ENCODE assay signal across 24 cellular contexts in genomic region chr9:88398016-88398415, GRCh38. TPM values are rescaled to one million over a fixed set of nuclear protein-coding genes. Genes with fewer than 3 reads are reported as not detected.
DNase-seq lines count a peak whose midpoint lies in the region; ATAC-seq lines count a peak whose summit lies in the region.
"Had no signal": no experiment of that assay in that cellular context is flagged by ENCODE, and none has a peak within 500 bp of the region (broad histone marks: within the 10 kb centered on the region; RNA-seq: fewer than 3 reads in every experiment).

No MANE protein-coding gene starts in this region.

- no peak overlapping the region for H3K4me3 Mint-ChIP-seq in activated naive CD8-positive, alpha-beta T cell treated with anti-CD3 and anti-CD28 coated beads, Interleukin-2, amount 10 ng/mL, durations not matched to agents 7 days and 5 days
- no peak overlapping the region for H3K4me3 Mint-ChIP-seq in activated naive CD8-positive, alpha-beta T cell treated with anti-CD3 and anti-CD28 coated beads for 36 hours
- H3K4me3 Mint-ChIP-seq: CD4-positive, CD25-positive, alpha-beta regulatory T cell; IgD-negative memory B cell had no signal

- no peak overlapping the region for H3K4me2 ChIP-seq in mesenchymal stem cell (ENCODE audit: low read length, poor library complexity, severe bottlenecking)
- H3K4me2 ChIP-seq: BLaER1, KMS-11, PC-9 had no signal

- peaks cover 0 to 4% of the 10 kb centered on the region in 2 experiments for H3K36me3 ChIP-seq in mesenchymal stem cell (ENCODE audit: control insufficient read depth in 1 of 2, insufficient read depth in 2 of 2, low read depth in 1 of 2, low read length in 2 of 2)

- no peaks in the 10 kb centered on the region for H3K9me3 ChIP-seq in mesenchymal stem cell (ENCODE audit: control insufficient read depth, low read length)

- H3K4me1 ChIP-seq in mesenchymal stem cell (ENCODE audit: control insufficient read depth, insufficient read depth, low read depth, low read length): peaks cover 24% of the 10 kb centered on the region

- peak overlapping the region; percentile 6 to 34 for H2BK12ac ChIP-seq in mesenchymal stem cell (ENCODE audit: low read length in 2 of 2)

- no peaks in the 10 kb centered on the region for H3K79me1 ChIP-seq in mesenchymal stem cell (replicated peaks; ENCODE audit: low read length, poor library complexity, severe bottlenecking)

- no peak overlapping the region for H3K4me3 ChIP-seq in mesenchymal stem cell (ENCODE audit: insufficient read depth in 1 of 2, low read depth in 1 of 2, low read length in 2 of 2)
- H3K4me3 ChIP-seq: BLaER1, PC-9 had no signal

- no peak overlapping the region for H2BK120ac ChIP-seq in mesenchymal stem cell (ENCODE audit: low read depth, low read length)

- no peak overlapping the region for H3K9ac ChIP-seq in mesenchymal stem cell (ENCODE audit: low read length)
- H3K9ac ChIP-seq: BLaER1, KMS-11 had no signal

- no peaks in the 10 kb centered on the region for H3K27me3 Mint-ChIP-seq in activated naive CD8-positive, alpha-beta T cell treated with anti-CD3 and anti-CD28 coated beads, Interleukin-2, amount 10 ng/mL, durations not matched to agents 7 days and 5 days
- H3K27me3 Mint-ChIP-seq in activated naive CD8-positive, alpha-beta T cell treated with anti-CD3 and anti-CD28 coated beads for 36 hours: no peaks in the 10 kb centered on the region
- H3K27me3 Mint-ChIP-seq: CD4-positive, CD25-positive, alpha-beta regulatory T cell; IgD-negative memory B cell had no signal

- peak overlapping the region in 1 of 2 experiments; percentile 51 for H3K23ac ChIP-seq in mesenchymal stem cell (ENCODE audit: low read length in 2 of 2)

- H3K4me1 Mint-ChIP-seq in activated naive CD8-positive, alpha-beta T cell treated with anti-CD3 and anti-CD28 coated beads, Interleukin-2, amount 10 ng/mL, durations not matched to agents 7 days and 5 days: peaks cover 11% of the 10 kb centered on the region
- peaks cover 24% of the 10 kb centered on the region for H3K4me1 Mint-ChIP-seq in activated naive CD8-positive, alpha-beta T cell treated with anti-CD3 and anti-CD28 coated beads for 36 hours

- intact Hi-C loops in sciatic nerve (cut with DNase I): no loop called here

- no peak overlapping the region for H3K18ac ChIP-seq in mesenchymal stem cell (ENCODE audit: low read depth in 1 of 2, low read length in 2 of 2)

- POLR2A ChIA-PET in activated naive CD8-positive, alpha-beta T cell treated with anti-CD3 and anti-CD28 coated beads, Interleukin-2, amount 10 ng/mL, durations not matched to agents 7 days and 5 days (lab: Charles Lee): no interaction called here

- H3K27me3 ChIP-seq in mesenchymal stem cell (ENCODE audit: control insufficient read depth in 1 of 2, insufficient read depth in 1 of 2, low read length in 2 of 2): no peaks in the 10 kb centered on the region
- H3K27me3 ChIP-seq: BLaER1 had no signal

- peak overlapping the region; percentile 14 for H3K27ac Mint-ChIP-seq in activated naive CD8-positive, alpha-beta T cell treated with anti-CD3 and anti-CD28 coated beads, Interleukin-2, amount 10 ng/mL, durations not matched to agents 7 days and 5 days
- no peak overlapping the region for H3K27ac Mint-ChIP-seq in activated naive CD8-positive, alpha-beta T cell treated with anti-CD3 and anti-CD28 coated beads for 36 hours
- H3K27ac Mint-ChIP-seq: CD4-positive, CD25-positive, alpha-beta regulatory T cell had no signal

- H2BK15ac ChIP-seq in mesenchymal stem cell (ENCODE audit: low read depth, poor library complexity, severe bottlenecking): peak overlapping the region; percentile 1

- DNase-seq in activated naive CD8-positive, alpha-beta T cell treated with anti-CD3 and anti-CD28 coated beads, Interleukin-2, amount 10 ng/mL, durations not matched to agents 7 days and 5 days: no peak
- DNase-seq in activated naive CD8-positive, alpha-beta T cell treated with anti-CD3 and anti-CD28 coated beads for 36 hours: no peak
- DNase-seq in astrocyte of the hippocampus (ENCODE audit: low read depth, low spot score) (peak; percentile 16), mesenchymal stem cell (no peak), 8988T (no peak), sciatic nerve (ENCODE audit: low spot score) (no peak), COLO668 (lab: John Stamatoyannopoulos, UW; ENCODE audit: unreplicated experiment) (no peak), T-helper 2 cell (no peak)
- DNase-seq: CD4-positive, CD25-positive, alpha-beta regulatory T cell; DMS53; GOT3; HCEC 1CT; MM.1S; NCI-H1048; NCI-H1417; NCI-H1694 treated with DMSO at 0.1 percent for 48 hours; NCI-H2081; NCI-H2227 treated with DMSO at 0.1 percent for 48 hours; NCI-H526 treated with DMSO at 0.1 percent for 48 hours; PC-9; SHP77 had no signal

- H2AK5ac ChIP-seq in mesenchymal stem cell (ENCODE audit: low read length, severe bottlenecking): no peak overlapping the region

- no peak overlapping the region for H4K91ac ChIP-seq in mesenchymal stem cell (ENCODE audit: low read length)

- H2BK5ac ChIP-seq in mesenchymal stem cell (ENCODE audit: low read depth, low read length, poor library complexity, severe bottlenecking): no peak overlapping the region

- ATAC-seq in activated naive CD8-positive, alpha-beta T cell treated with anti-CD3 and anti-CD28 coated beads, Interleukin-2, amount 10 ng/mL, durations not matched to agents 7 days and 5 days (ENCODE audit: low read depth): no peak
- no peak for ATAC-seq in sciatic nerve

- WGBS in mesenchymal stem cell: 92% methylated on average over 4 of the region's 5 CpGs

- H3K14ac ChIP-seq in mesenchymal stem cell (ENCODE audit: low read length in 2 of 2): no peak overlapping the region

- H3K9me3 Mint-ChIP-seq in activated naive CD8-positive, alpha-beta T cell treated with anti-CD3 and anti-CD28 coated beads, Interleukin-2, amount 10 ng/mL, durations not matched to agents 7 days and 5 days: no peaks in the 10 kb centered on the region
- peaks cover 4% of the 10 kb centered on the region for H3K9me3 Mint-ChIP-seq in activated naive CD8-positive, alpha-beta T cell treated with anti-CD3 and anti-CD28 coated beads for 36 hours
- H3K9me3 Mint-ChIP-seq: IgD-negative memory B cell had no signal

- no peak overlapping the region for H3K27ac ChIP-seq in mesenchymal stem cell (ENCODE audit: low read length, poor library complexity, severe bottlenecking)
- H3K27ac ChIP-seq: BLaER1, KMS-11, PC-9 had no signal

- H3K4ac ChIP-seq in mesenchymal stem cell (ENCODE audit: low read depth in 1 of 2, low read length in 2 of 2): no peak overlapping the region

- H2AFZ ChIP-seq in mesenchymal stem cell (ENCODE audit: low read depth, low read length): no peak overlapping the region
- H2AFZ ChIP-seq: PC-9 had no signal

- no peak overlapping the region for H4K8ac ChIP-seq in mesenchymal stem cell (ENCODE audit: low read length)

- peaks cover 26% of the 10 kb centered on the region for H3K36me3 Mint-ChIP-seq in activated naive CD8-positive, alpha-beta T cell treated with anti-CD3 and anti-CD28 coated beads, Interleukin-2, amount 10 ng/mL, durations not matched to agents 7 days and 5 days
- H3K36me3 Mint-ChIP-seq in activated naive CD8-positive, alpha-beta T cell treated with anti-CD3 and anti-CD28 coated beads for 36 hours: peaks cover 24% of the 10 kb centered on the region

RNA-seq across cellular contexts. Expression of gene SPIN1, which starts 9.8 kb away (rescaled TPM):
- 10 to 100 TPM; 42.2 to 45.3 TPM for total RNA-seq in activated naive CD8-positive, alpha-beta T cell treated with anti-CD3 and anti-CD28 coated beads, Interleukin-2, amount 10 ng/mL, durations not matched to agents 7 days and 5 days
- 10 to 100 TPM; 37.7 to 39.0 TPM for total RNA-seq in activated naive CD8-positive, alpha-beta T cell treated with anti-CD3 and anti-CD28 coated beads for 36 hours
- 51.2 TPM for polyA plus RNA-seq in mesenchymal stem cell (2013, experiment 1 of 2)
- 54.0 TPM for polyA plus RNA-seq in mesenchymal stem cell (2013, experiment 2 of 2)
- total RNA-seq in sciatic nerve: 98.0 TPM
